Comparison of ENCODE assay signal across 8 cellular contexts in the genomic region with DNA sequence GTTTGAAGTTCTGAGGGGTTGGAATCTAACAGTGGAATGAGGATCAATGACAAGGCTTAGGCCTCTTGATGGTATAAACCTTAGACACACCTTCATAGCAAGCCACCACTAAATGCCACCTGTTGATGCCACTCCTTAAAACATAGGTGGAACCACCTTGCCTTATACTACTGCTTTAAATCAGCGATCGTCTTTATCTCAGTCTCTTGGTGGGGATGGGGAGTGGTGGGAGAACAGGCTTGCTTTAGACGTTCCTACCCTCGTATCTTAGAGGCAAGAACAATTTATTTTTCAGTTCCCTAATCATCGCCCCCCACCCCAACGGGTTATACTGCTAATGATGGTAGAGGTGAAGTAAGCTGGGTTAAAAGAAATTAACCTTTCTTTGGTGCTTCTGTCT. TPM values are rescaled to one million over a fixed set of nuclear protein-coding genes. Genes with fewer than 3 reads are reported as not detected.
A peak's percentile ranks its signal among the peaks of the same experiment; 100 is the strongest.
DNase-seq lines count a peak whose midpoint lies in the region; TF ChIP-seq lines count a peak whose summit lies in the region.

No MANE protein-coding gene starts in this region.

- peak overlapping the region; percentile 3 to 98 (median 95) for H3K27ac Mint-ChIP-seq in CD14-positive monocyte
- H3K27ac Mint-ChIP-seq in neural progenitor cell: no peak overlapping the region

- H3K4me2 ChIP-seq in Loucy (ENCODE audit: low read depth, low read length, poor library complexity, severe bottlenecking) (peak overlapping the region; percentile 78), neural progenitor cell (peak overlapping the region; percentile 94)

- H2AFZ ChIP-seq in Loucy (ENCODE audit: low read length): no peak overlapping the region
- no peak overlapping the region for H2AFZ ChIP-seq in neural progenitor cell (replicated peaks)

- intact Hi-C loops in CD14-positive monocyte (cut with micrococcal nuclease) (loop anchor here (10.0 kb wide), 2 partner anchors 370 to 1260 kb away; no protein-coding TSS in a partner anchor), thyroid gland (cut with DNase I) (loop anchor here (10.0 kb wide), 1 partner anchor 100 kb away; a partner anchor contains a TSS)

- H3K27me3 Mint-ChIP-seq in CD14-positive monocyte (ENCODE audit: low read depth in 3 of 3) (peaks cover 0 to 1% (median 0%) of the 10 kb centered on the region in 3 donors), neural progenitor cell (ENCODE audit: insufficient read depth, low read depth) (peaks cover 4% of the 10 kb centered on the region)

- H4K20me1 ChIP-seq in Loucy (ENCODE audit: insufficient read depth, low read length, poor library complexity, severe bottlenecking) (peaks cover 35% of the 10 kb centered on the region), neural progenitor cell (ENCODE audit: low read depth) (peaks cover 8% of the 10 kb centered on the region)

- TF ChIP-seq CTCF in CD14-positive monocyte (IDR thresholded peaks at IDR 0.05): no peak
- no peak for TF ChIP-seq CTCF in Loucy (conservative IDR thresholded peaks at IDR 0.05; ENCODE audit: low read length)
- TF ChIP-seq CTCF in neural progenitor cell (IDR thresholded peaks at IDR 0.05): no peak
- TF ChIP-seq CTCF in thyroid gland (IDR thresholded peaks at IDR 0.05): no peak

- peaks cover 54% of the 10 kb centered on the region for H3K79me2 ChIP-seq in Loucy (ENCODE audit: insufficient read depth, low read length)
- H3K79me2 ChIP-seq in neural progenitor cell (ENCODE audit: low read depth): peaks cover 75% of the 10 kb centered on the region

- H3K36me3 ChIP-seq in Loucy (ENCODE audit: insufficient read depth, low read length): no peaks in the 10 kb centered on the region
- H3K36me3 ChIP-seq in duodenal mucosa (ENCODE audit: control insufficient read depth in 1 of 2, insufficient read depth in 2 of 2, low read length in 2 of 2): no peaks in the 10 kb centered on the region
- no peaks in the 10 kb centered on the region for H3K36me3 ChIP-seq in neural progenitor cell
- H3K36me3 ChIP-seq in thyroid gland: no peaks in the 10 kb centered on the region

- H3K4me1 Mint-ChIP-seq in CD14-positive monocyte (peaks cover 65% of the 10 kb centered on the region), neural progenitor cell (peaks cover 31% of the 10 kb centered on the region)

- H3F3A ChIP-seq in Loucy (ENCODE audit: low read depth): peaks cover 7% of the 10 kb centered on the region; the same call in 1 of the 2 replicates
- H3F3A ChIP-seq in neural progenitor cell (ENCODE audit: low read depth): peaks cover 14% of the 10 kb centered on the region

- DNase-seq in CD14-positive monocyte (ENCODE audit: low spot score): no peak
- no peak for DNase-seq in neural progenitor cell (ENCODE audit: low spot score)
- no peak for DNase-seq in kidney glomerular epithelial cell (lab: John Stamatoyannopoulos, UW)
- DNase-seq in thyroid gland: no peak
- no peak for DNase-seq in NCI-H187 (lab: John Stamatoyannopoulos, UW)
- no peak for DNase-seq in DMS79 (lab: John Stamatoyannopoulos, UW)

- H3K9me3 ChIP-seq in Loucy (ENCODE audit: insufficient read depth, low read depth, low read length) (no peaks in the 10 kb centered on the region), duodenal mucosa (ENCODE audit: control insufficient read depth in 1 of 2, low read length in 2 of 2) (no peaks in the 10 kb centered on the region), neural progenitor cell (ENCODE audit: low read depth) (no peaks in the 10 kb centered on the region), thyroid gland (no peaks in the 10 kb centered on the region)

- WGBS in thyroid gland, 2 donors: 59 to 62% methylated on average over 6 of the region's 6 CpGs

- peak overlapping the region; percentile 88 for H3K9ac ChIP-seq in Loucy (ENCODE audit: low read depth, low read length, poor library complexity, severe bottlenecking)
- H3K9ac ChIP-seq in duodenal mucosa (ENCODE audit: low read depth in 1 of 2, low read length in 2 of 2): peak overlapping the region; percentile 98 to 99
- no peak overlapping the region for H3K9ac ChIP-seq in neural progenitor cell

- H3K4me1 ChIP-seq in Loucy (ENCODE audit: insufficient read depth, low read length, poor library complexity, severe bottlenecking): peaks cover 58% of the 10 kb centered on the region
- H3K4me1 ChIP-seq in duodenal mucosa (ENCODE audit: control insufficient read depth in 1 of 2, insufficient read depth in 2 of 2, low read length in 2 of 2): peaks cover 46 to 52% of the 10 kb centered on the region in 2 donors
- H3K4me1 ChIP-seq in neural progenitor cell: peaks cover 33% of the 10 kb centered on the region
- peaks cover 35 to 44% of the 10 kb centered on the region in 2 donors for H3K4me1 ChIP-seq in thyroid gland

- peaks cover 9 to 19% of the 10 kb centered on the region in 2 donors for H3K36me3 Mint-ChIP-seq in CD14-positive monocyte
- H3K36me3 Mint-ChIP-seq in neural progenitor cell: peaks cover 6% of the 10 kb centered on the region

- H3K4me3 ChIP-seq in Loucy (ENCODE audit: low read length, poor library complexity, severe bottlenecking) (peak overlapping the region; percentile 80), duodenal mucosa (ENCODE audit: low read depth in 1 of 2, low read length in 2 of 2) (peak overlapping the region; percentile 97 to 100), neural progenitor cell (peak overlapping the region; percentile 81), thyroid gland (replicated peaks in 1 of 3) (peak overlapping the region in 1 of 3 donors; percentile 67)

- H3K9me2 ChIP-seq in Loucy (replicated peaks; ENCODE audit: low read depth, low read length): no peaks in the 10 kb centered on the region

- H3K27me3 ChIP-seq in Loucy (ENCODE audit: insufficient read depth, low read length, poor library complexity, severe bottlenecking): no peaks in the 10 kb centered on the region
- no peaks in the 10 kb centered on the region for H3K27me3 ChIP-seq in duodenal mucosa (ENCODE audit: control insufficient read depth in 1 of 2, insufficient read depth in 2 of 2, low read length in 2 of 2)
- no peaks in the 10 kb centered on the region for H3K27me3 ChIP-seq in neural progenitor cell
- no peaks in the 10 kb centered on the region for H3K27me3 ChIP-seq in thyroid gland

- no peak for TF ChIP-seq POLR2A in thyroid gland (IDR thresholded peaks at IDR 0.05)

- H3K27ac ChIP-seq in duodenal mucosa (ENCODE audit: low read depth, low read length): no peak overlapping the region
- no peak overlapping the region for H3K27ac ChIP-seq in neural progenitor cell
- H3K27ac ChIP-seq in thyroid gland: no peak overlapping the region

- H3K9me3 Mint-ChIP-seq in CD14-positive monocyte: no peaks in the 10 kb centered on the region
- H3K9me3 Mint-ChIP-seq in neural progenitor cell: no peaks in the 10 kb centered on the region

- peak overlapping the region; percentile 96 to 98 for H3K4me3 Mint-ChIP-seq in CD14-positive monocyte
- peak overlapping the region; percentile 95 for H3K4me3 Mint-ChIP-seq in neural progenitor cell

RNA-seq across cellular contexts. Expression of a gene that starts 1.3 kb away (rescaled TPM):
- polyA plus RNA-seq in CD14-positive monocyte: 1 to 10 TPM; 5.8 to 6.0 TPM
- total RNA-seq in neural progenitor cell (ENCODE audit: low replicate concordance) (10.3 and 14.4 TPM in 2 replicates), thyroid gland (10 to 100 TPM in 3 of 4 donors, 1 to 10 TPM in 1; 7.9 to 13.6 (median 12.0) TPM)
